1 cellular context compared by ENCODE assay signal in the genomic region with DNA sequence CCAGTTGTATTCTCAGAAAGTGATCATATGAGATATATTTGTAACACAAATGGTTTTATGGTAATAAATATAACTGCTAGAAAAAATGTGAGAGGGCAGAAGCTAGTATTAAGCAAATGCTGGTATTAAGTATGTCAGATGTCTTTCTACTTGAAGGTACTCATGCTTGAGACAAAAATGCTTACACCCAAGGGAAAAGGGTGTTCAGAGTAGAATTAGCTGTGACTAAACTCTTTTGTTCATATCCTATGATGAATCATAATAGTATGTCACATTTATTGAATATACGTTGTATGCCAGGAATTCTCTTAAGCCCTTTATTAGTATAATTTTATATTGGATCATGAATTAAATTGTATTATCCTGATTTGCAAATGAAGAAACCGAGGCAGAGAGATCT.
TF ChIP-seq lines count a peak whose summit lies in the region.

No MANE protein-coding gene starts in this region.

TF ChIP-seq in H1, 55 proteins besides CTCF, POLR2A, EP300 and RAD21:
- TF ChIP-seq, protein P1, sequence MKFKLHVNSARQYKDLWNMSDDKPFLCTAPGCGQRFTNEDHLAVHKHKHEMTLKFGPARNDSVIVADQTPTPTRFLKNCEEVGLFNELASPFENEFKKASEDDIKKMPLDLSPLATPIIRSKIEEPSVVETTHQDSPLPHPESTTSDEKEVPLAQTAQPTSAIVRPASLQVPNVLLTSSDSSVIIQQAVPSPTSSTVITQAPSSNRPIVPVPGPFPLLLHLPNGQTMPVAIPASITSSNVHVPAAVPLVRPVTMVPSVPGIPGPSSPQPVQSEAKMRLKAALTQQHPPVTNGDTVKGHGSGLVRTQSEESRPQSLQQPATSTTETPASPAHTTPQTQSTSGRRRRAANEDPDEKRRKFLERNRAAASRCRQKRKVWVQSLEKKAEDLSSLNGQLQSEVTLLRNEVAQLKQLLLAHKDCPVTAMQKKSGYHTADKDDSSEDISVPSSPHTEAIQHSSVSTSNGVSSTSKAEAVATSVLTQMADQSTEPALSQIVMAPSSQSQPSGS (IDR thresholded peaks at IDR 0.05; ENCODE audit: low read length), result no peak
- TF ChIP-seq KDM5A (IDR thresholded peaks at IDR 0.05; ENCODE audit: low read length), result no peak
TF ChIP-seq in H1: peak in this region for 0.
